ENCODE assay signal across 9 cellular contexts in genomic region chr17:75059369-75060345, GRCh38. TPM values are rescaled to one million over a fixed set of nuclear protein-coding genes. Genes with fewer than 3 reads are reported as not detected.
A peak's percentile ranks its signal among the peaks of the same experiment; 100 is the strongest.
DNase-seq lines count a peak whose midpoint lies in the region; ATAC-seq, FAIRE-seq and TF ChIP-seq lines count a peak whose summit lies in the region.
"Had no signal": no experiment of that assay in that cellular context is flagged by ENCODE, and none has a peak within 500 bp of the region (broad histone marks: within the 10 kb centered on the region; RNA-seq: fewer than 3 reads in every experiment).

No MANE protein-coding gene starts in this region.

- H2AFZ ChIP-seq in DND-41 (ENCODE audit: low read depth, low read length) (no peak overlapping the region), neuronal stem cell (ENCODE audit: low read length) (no peak overlapping the region)

- intact Hi-C loops in transverse colon (cut with DNase I; ENCODE audit: low total_unique reads), result no loop called here

- peaks cover 6% of the 10 kb centered on the region; the same call in 1 of the 2 replicates for H3K79me2 ChIP-seq in DND-41 (ENCODE audit: insufficient read depth, low read length)

- H2AK5ac ChIP-seq in neuronal stem cell (ENCODE audit: low read depth, low read length), result no peak overlapping the region

- H3K9ac ChIP-seq in DND-41 (ENCODE audit: low read depth, low read length) (no peak overlapping the region), neuronal stem cell (ENCODE audit: low read depth, low read length, poor library complexity) (no peak overlapping the region)

- H3K27ac ChIP-seq in DND-41 (ENCODE audit: low read length) (no peak overlapping the region), transverse colon (peak overlapping the region; percentile 49 to 85 (median 68)), neuronal stem cell (replicated peaks; ENCODE audit: low read length) (no peak overlapping the region)
- H3K27ac ChIP-seq: neutrophil had no signal

- H2BK12ac ChIP-seq in neuronal stem cell (ENCODE audit: low read length), result no peak overlapping the region

- ATAC-seq in DND-41 (ENCODE audit: insufficient read depth, low read depth), result 0 out of 3 replicates have a peak, but pooled peaks have one; percentile 31
- ATAC-seq in HG03521 (IDR thresholded peaks at IDR 0.05; ENCODE audit: unreplicated experiment), result no peak

- in situ Hi-C loops in transverse colon (cut with MboI; ENCODE audit: low pct_ligation_motif_present in 1 of 4, low pct_unique_long_range_greater_than_20kb in 1 of 4, low sequenced_read_pairs in 3 of 4), result no loop called here

- DNase-seq in DND-41, result no peak
- DNase-seq in NCI-H2171 treated with DMSO at 0.1 percent for 48 hours (lab: John Stamatoyannopoulos, UW), result peak; percentile 78
- DNase-seq in bronchial epithelial cell (ENCODE audit: low read depth), result peak; percentile 43
- peak; percentile 70 for DNase-seq in left kidney (ENCODE audit: low read depth, low spot score)
- no peak for DNase-seq in transverse colon
- no peak for DNase-seq in neuronal stem cell (ENCODE audit: low spot score)
- no peak for DNase-seq in GM12892 (ENCODE audit: insufficient read length)

- H4K91ac ChIP-seq in neuronal stem cell (ENCODE audit: low read depth, low read length, poor library complexity), result no peak overlapping the region

- H3K4me1 ChIP-seq in DND-41 (ENCODE audit: insufficient read depth, low read length) (no peaks in the 10 kb centered on the region), transverse colon (peaks cover 0 to 8% (median 2%) of the 10 kb centered on the region in 4 donors), neuronal stem cell (ENCODE audit: control insufficient read depth in 2 of 2, insufficient read depth in 1 of 2, low read depth in 1 of 2, low read length in 2 of 2) (no peaks in the 10 kb centered on the region)

- H3K23ac ChIP-seq in neuronal stem cell (ENCODE audit: low read depth, low read length, poor library complexity), result no peak overlapping the region

- no peak for FAIRE-seq in bronchial epithelial cell (lab: Jason Lieb, UNC)
- no peak for FAIRE-seq in GM12892 (lab: Jason Lieb, UNC)

- no peaks in the 10 kb centered on the region for H3K27me3 ChIP-seq in DND-41 (ENCODE audit: insufficient read depth, low read length, poor library complexity)
- no peaks in the 10 kb centered on the region for H3K27me3 ChIP-seq in bronchial epithelial cell (ENCODE audit: control insufficient read depth, insufficient read depth, low read length)
- H3K27me3 ChIP-seq in transverse colon, result no peaks in the 10 kb centered on the region
- H3K27me3 ChIP-seq in neuronal stem cell (ENCODE audit: control insufficient read depth in 3 of 3, insufficient read depth in 3 of 3, low read depth in 1 of 3, low read length in 3 of 3), result no peaks in the 10 kb centered on the region
- H3K27me3 ChIP-seq: neutrophil had no signal

- H3K14ac ChIP-seq in neuronal stem cell (ENCODE audit: low read length), result no peak overlapping the region

- H2BK15ac ChIP-seq in neuronal stem cell (ENCODE audit: low read length), result no peak overlapping the region

- no peak overlapping the region for H2BK5ac ChIP-seq in neuronal stem cell (ENCODE audit: low read length)

- no peak overlapping the region for H4K8ac ChIP-seq in neuronal stem cell (ENCODE audit: low read depth, low read length)

- H3K36me3 ChIP-seq in DND-41 (ENCODE audit: insufficient read depth, low read length) (peaks cover 73% of the 10 kb centered on the region), bronchial epithelial cell (ENCODE audit: control insufficient read depth, insufficient read depth, low read length) (peaks cover 15% of the 10 kb centered on the region), transverse colon (peaks cover 0 to 31% (median 10%) of the 10 kb centered on the region in 4 donors), neuronal stem cell (replicated peaks in 1 of 2; ENCODE audit: control insufficient read depth in 2 of 2, insufficient read depth in 2 of 2, low read length in 2 of 2) (peaks cover 40 to 86% of the 10 kb centered on the region in 2 donors)

- H3K4me3 ChIP-seq in DND-41 (ENCODE audit: low read depth in 1 of 2, low read length in 2 of 2) (no peak overlapping the region), bronchial epithelial cell (ENCODE audit: low read depth, low read length) (no peak overlapping the region), transverse colon (no peak overlapping the region), neuronal stem cell (ENCODE audit: low read length in 2 of 2) (no peak overlapping the region)

- TF ChIP-seq POLR2A in transverse colon (IDR thresholded peaks at IDR 0.05) (no peak), GM12892 (IDR thresholded peaks at IDR 0.05; ENCODE audit: low read depth, low read length) (no peak)

- H3K4me2 ChIP-seq in DND-41 (ENCODE audit: insufficient read depth, low read length) (no peak overlapping the region), neuronal stem cell (ENCODE audit: insufficient read depth, low read length, poor library complexity, severe bottlenecking) (no peak overlapping the region)

- H3K4ac ChIP-seq in neuronal stem cell (ENCODE audit: low read length), result no peak overlapping the region

- H3K79me1 ChIP-seq in neuronal stem cell (ENCODE audit: low read depth, low read length), result no peaks in the 10 kb centered on the region

- H2BK120ac ChIP-seq in neuronal stem cell (ENCODE audit: low read depth, low read length), result no peak overlapping the region

- TF ChIP-seq EP300 in transverse colon (IDR thresholded peaks at IDR 0.05; ENCODE audit: low read depth), result no peak

- WGBS in transverse colon (ENCODE audit: low coverage in 1 of 2), 2 donors, result 58 to 63% methylated on average over 13 to 25 of the region's 25 CpGs
- WGBS in neuronal stem cell (ENCODE audit: extremely low coverage in 2 of 2, insufficient read length in 2 of 2, insufficient replicate concordance in 1 of 2), 2 donors, result no CpG with 5 or more reads among the region's 25 CpGs

- TF ChIP-seq CTCF in DND-41 (IDR thresholded peaks at IDR 0.05; ENCODE audit: borderline replicate concordance, extremely low read depth, low read length, poor library complexity, severe bottlenecking), result peak; percentile 47
- TF ChIP-seq CTCF in bronchial epithelial cell (IDR thresholded peaks at IDR 0.05; ENCODE audit: insufficient read depth, low read length, severe bottlenecking), result peak; percentile 50
- TF ChIP-seq CTCF in transverse colon (IDR thresholded peaks at IDR 0.05), result peak; percentile 28 to 51 (median 29)

- no peaks in the 10 kb centered on the region; the same call in 1 of the 2 replicates for H4K20me1 ChIP-seq in DND-41 (ENCODE audit: insufficient read depth, low read length)

- H3K18ac ChIP-seq in neuronal stem cell (ENCODE audit: low read length), result no peak overlapping the region

- H3K9me3 ChIP-seq in DND-41 (ENCODE audit: insufficient read depth, low read length, severe bottlenecking) (no peaks in the 10 kb centered on the region), transverse colon (no peaks in the 10 kb centered on the region), neuronal stem cell (replicated peaks in 1 of 2; ENCODE audit: control insufficient read depth in 2 of 2, insufficient read depth in 1 of 2, low read depth in 1 of 2, low read length in 2 of 2) (no peaks in the 10 kb centered on the region)
- H3K9me3 ChIP-seq: neutrophil had no signal

RNA-seq across cellular contexts. Expression of gene KCTD2, which starts 12.6 kb away (rescaled TPM):
- total RNA-seq in bronchial epithelial cell (5.0 and 7.8 TPM in 2 replicates), transverse colon (10 to 100 TPM; 14.5 to 24.7 (median 19.7) TPM)
- 24.7 TPM for polyA plus RNA-seq in neuronal stem cell (2013, experiment 1 of 2)
- polyA plus RNA-seq in neuronal stem cell (2013, experiment 2 of 2), result 24.7 TPM
- polyA plus RNA-seq in GM12892 (2012; ENCODE audit: missing spikeins), result 9.9 TPM

RNA-seq across cellular contexts. Expression of gene ATP5PD, which starts 12.9 kb away (rescaled TPM):
- 239 and 277 TPM in 2 replicates for total RNA-seq in bronchial epithelial cell
- total RNA-seq in transverse colon, result 100 to 1,000 TPM in 3 of 4 donors, 10 to 100 TPM in 1; 75.2 to 373 (median 245) TPM
- 310 TPM for polyA plus RNA-seq in neuronal stem cell (2013, experiment 1 of 2)
- 301 TPM for polyA plus RNA-seq in neuronal stem cell (2013, experiment 2 of 2)
- polyA plus RNA-seq in GM12892 (2012; ENCODE audit: missing spikeins), result 366 TPM

RNA-seq across cellular contexts. Expression of gene SLC16A5, which starts 28.1 kb away (rescaled TPM):
- total RNA-seq in bronchial epithelial cell, result 15.0 and 18.1 TPM in 2 replicates
- 10 to 100 TPM; 65.9 to 94.6 (median 79.5) TPM for total RNA-seq in transverse colon
- polyA plus RNA-seq in neuronal stem cell (2013, experiment 1 of 2), result 7.7 TPM
- polyA plus RNA-seq in neuronal stem cell (2013, experiment 2 of 2), result 7.9 TPM
- polyA plus RNA-seq in GM12892 (2012; ENCODE audit: missing spikeins), result 1.0 TPM

RNA-seq across cellular contexts. Expression of gene MRPL58, which starts 47.2 kb away (rescaled TPM):
- total RNA-seq in bronchial epithelial cell (23.8 and 41.6 TPM in 2 replicates), transverse colon (10 to 100 TPM in 2 of 4 donors, under 1 TPM in 1, not detected in 1; 1.00 to 41.3 (median 37.4) TPM)
- polyA plus RNA-seq in neuronal stem cell (2013, experiment 1 of 2), result 34.0 TPM
- polyA plus RNA-seq in neuronal stem cell (2013, experiment 2 of 2), result 32.1 TPM
- 40.0 TPM for polyA plus RNA-seq in GM12892 (2012; ENCODE audit: missing spikeins)

RNA-seq across cellular contexts. Expression of gene ARMC7, which starts 50.1 kb away (rescaled TPM):
- total RNA-seq in bronchial epithelial cell (1.8 and 3.2 TPM in 2 replicates), transverse colon (10 to 100 TPM in 3 of 4 donors, 1 to 10 TPM in 1; 8.2 to 41.1 (median 21.4) TPM)
- polyA plus RNA-seq in neuronal stem cell (2013, experiment 1 of 2), result 7.3 TPM
- 6.9 TPM for polyA plus RNA-seq in neuronal stem cell (2013, experiment 2 of 2)
- 4.8 TPM for polyA plus RNA-seq in GM12892 (2012; ENCODE audit: missing spikeins)

Comparison
In these comparisons a context has a peak if more than half of its experiments do, and no peak if none do; other contexts are left out.
1. DNase-seq: peak in NCI-H2171 treated with DMSO at 0.1 percent for 48 hours (single experiment), bronchial epithelial cell (single experiment) and left kidney (single experiment); none in DND-41 (single experiment), transverse colon (single experiment), neuronal stem cell (single experiment) and GM12892 (single experiment).
2. H3K27ac ChIP-seq: peak in transverse colon (4 of 4); none in DND-41 (single experiment) and neuronal stem cell (single experiment).
3. Peak in every context shown above with its lines, with median percentiles within 50 percentile points of each other: CTCF ChIP-seq.